ENCODE assay signal across 18 cellular contexts in genomic region chrX:126165401-126165720, GRCh38. TPM values are rescaled to one million over a fixed set of nuclear protein-coding genes. Genes with fewer than 3 reads are reported as not detected.
DNase-seq lines count a peak whose midpoint lies in the region; ATAC-seq and TF ChIP-seq lines count a peak whose summit lies in the region.
"Had no signal": no experiment of that assay in that cellular context is flagged by ENCODE, and none has a peak within 500 bp of the region (broad histone marks: within the 10 kb centered on the region; RNA-seq: fewer than 3 reads in every experiment).

No MANE protein-coding gene starts in this region.

- TF ChIP-seq CTCF in heart left ventricle (IDR thresholded peaks at IDR 0.05) (no peak), gastroesophageal sphincter (IDR thresholded peaks at IDR 0.05) (no peak), vagina (IDR thresholded peaks at IDR 0.05) (no peak)

- no peak for TF ChIP-seq POLR2A in heart left ventricle (IDR thresholded peaks at IDR 0.05)
- TF ChIP-seq POLR2A in gastroesophageal sphincter (IDR thresholded peaks at IDR 0.05) = no peak
- no peak for TF ChIP-seq POLR2A in vagina (IDR thresholded peaks at IDR 0.05)

- no peak overlapping the region for H4K91ac ChIP-seq in neuronal stem cell (ENCODE audit: low read depth, low read length, poor library complexity)

- peaks cover 2% of the 10 kb centered on the region for H3K79me1 ChIP-seq in neuronal stem cell (ENCODE audit: low read depth, low read length)

- H3K27me3 ChIP-seq in heart left ventricle = peaks cover 0 to 5% (median 0%) of the 10 kb centered on the region in 9 donors
- H3K27me3 ChIP-seq in gastroesophageal sphincter = no peaks in the 10 kb centered on the region
- H3K27me3 ChIP-seq in neuronal stem cell (ENCODE audit: control insufficient read depth in 3 of 3, insufficient read depth in 3 of 3, low read depth in 1 of 3, low read length in 3 of 3) = peaks cover 0 to 11% (median 0%) of the 10 kb centered on the region in 3 experiments
- no peaks in the 10 kb centered on the region for H3K27me3 ChIP-seq in vagina
- H3K27me3 ChIP-seq: uterus had no signal

- ATAC-seq in heart left ventricle (no peak), Right ventricle myocardium superior (ENCODE audit: poor library complexity) (no peak), gastroesophageal sphincter (peak; percentile 21), GM21381 (IDR thresholded peaks at IDR 0.05; ENCODE audit: unreplicated experiment) (no peak)
- ATAC-seq: effector memory CD8-positive, alpha-beta T cell; HCT116 had no signal

- H3K14ac ChIP-seq in neuronal stem cell (ENCODE audit: low read length) = no peak overlapping the region

- H3K9me3 ChIP-seq in heart left ventricle (no peaks in the 10 kb centered on the region), gastroesophageal sphincter (no peaks in the 10 kb centered on the region), neuronal stem cell (replicated peaks in 1 of 2; ENCODE audit: control insufficient read depth in 2 of 2, insufficient read depth in 1 of 2, low read depth in 1 of 2, low read length in 2 of 2) (no peaks in the 10 kb centered on the region), vagina (no peaks in the 10 kb centered on the region)
- H3K9me3 ChIP-seq: uterus had no signal

- DNase-seq in heart left ventricle (peak in 1 of 5 donors; percentile 21), Right ventricle myocardium superior (no peak), neuronal stem cell (ENCODE audit: low spot score) (no peak), vagina (ENCODE audit: extremely low spot score in 2 of 2) (no peak), DMS 273 (lab: John Stamatoyannopoulos, UW; ENCODE audit: unreplicated experiment) (no peak), NCI-H2081 (lab: John Stamatoyannopoulos, UW) (no peak)
- DNase-seq: activated CD8-positive, alpha-beta T cell treated with anti-CD3 and anti-CD28 coated beads, Interleukin-2, amount 10 ng/mL, durations not matched to agents 7 days and 5 days; CD8-positive, alpha-beta memory T cell; effector memory CD8-positive, alpha-beta T cell; NCI-H1436; NCI-H446 treated with DMSO at 0.1 percent for 48 hours had no signal

- H3K4me2 ChIP-seq in neuronal stem cell (ENCODE audit: insufficient read depth, low read length, poor library complexity, severe bottlenecking) = peak overlapping the region; percentile 66

- H3K27ac ChIP-seq in heart left ventricle (no peak overlapping the region), gastroesophageal sphincter (no peak overlapping the region), neuronal stem cell (replicated peaks; ENCODE audit: low read length) (no peak overlapping the region), vagina (no peak overlapping the region)
- H3K27ac ChIP-seq: uterus had no signal

- peak overlapping the region; percentile 70 for H3K18ac ChIP-seq in neuronal stem cell (ENCODE audit: low read length)

- H3K4me3 ChIP-seq in heart left ventricle = peak overlapping the region in 7 of 12 donors; percentile 16 to 43 (median 36)
- H3K4me3 ChIP-seq in gastroesophageal sphincter = peak overlapping the region; percentile 52 to 68
- no peak overlapping the region for H3K4me3 ChIP-seq in neuronal stem cell (ENCODE audit: low read length in 2 of 2)
- peak overlapping the region; percentile 33 to 37 for H3K4me3 ChIP-seq in vagina

- peak overlapping the region; percentile 73 for H3K23ac ChIP-seq in neuronal stem cell (ENCODE audit: low read depth, low read length, poor library complexity)

- H4K8ac ChIP-seq in neuronal stem cell (ENCODE audit: low read depth, low read length) = no peak overlapping the region

- H2BK12ac ChIP-seq in neuronal stem cell (ENCODE audit: low read length) = no peak overlapping the region

- intact Hi-C loops in heart left ventricle (cut with DNase I) (no loop called here), Right ventricle myocardium superior (cut with DNase I) (no loop called here), vagina (cut with DNase I) (no loop called here)

- H2BK120ac ChIP-seq in neuronal stem cell (ENCODE audit: low read depth, low read length) = no peak overlapping the region

- no peaks in the 10 kb centered on the region for H3K4me1 ChIP-seq in heart left ventricle
- H3K4me1 ChIP-seq in gastroesophageal sphincter = no peaks in the 10 kb centered on the region
- H3K4me1 ChIP-seq in neuronal stem cell (ENCODE audit: control insufficient read depth in 2 of 2, insufficient read depth in 1 of 2, low read depth in 1 of 2, low read length in 2 of 2) = no peaks in the 10 kb centered on the region
- H3K4me1 ChIP-seq in vagina = no peaks in the 10 kb centered on the region
- H3K4me1 ChIP-seq: uterus had no signal

- no peak overlapping the region for H3K4ac ChIP-seq in neuronal stem cell (ENCODE audit: low read length)

- TF ChIP-seq EP300 in gastroesophageal sphincter (IDR thresholded peaks at IDR 0.05) = no peak

- H3K36me3 ChIP-seq in heart left ventricle = no peaks in the 10 kb centered on the region
- no peaks in the 10 kb centered on the region for H3K36me3 ChIP-seq in gastroesophageal sphincter
- H3K36me3 ChIP-seq in neuronal stem cell (replicated peaks in 1 of 2; ENCODE audit: control insufficient read depth in 2 of 2, insufficient read depth in 2 of 2, low read length in 2 of 2) = no peaks in the 10 kb centered on the region
- no peaks in the 10 kb centered on the region for H3K36me3 ChIP-seq in vagina
- H3K36me3 ChIP-seq: uterus had no signal

- no peak overlapping the region for H3K9ac ChIP-seq in neuronal stem cell (ENCODE audit: low read depth, low read length, poor library complexity)

- WGBS in heart left ventricle, 4 donors = 60 to 82% (median 62%) methylated on average over 10 to 24 of the region's 24 CpGs
- 93% methylated on average over 3 of the region's 24 CpGs; no CpG with 5 or more reads in 1 of the 2 donors for WGBS in gastroesophageal sphincter (ENCODE audit: low coverage in 1 of 2), 2 donors
- no CpG with 5 or more reads among the region's 24 CpGs for WGBS in neuronal stem cell (ENCODE audit: extremely low coverage in 2 of 2, insufficient read length in 2 of 2, insufficient replicate concordance in 1 of 2), 2 donors

- no peak overlapping the region for H2AK5ac ChIP-seq in neuronal stem cell (ENCODE audit: low read depth, low read length)

- H2BK5ac ChIP-seq in neuronal stem cell (ENCODE audit: low read length) = no peak overlapping the region

- peak overlapping the region; percentile 75 for H2BK15ac ChIP-seq in neuronal stem cell (ENCODE audit: low read length)

- peak overlapping the region; percentile 84 for H2AFZ ChIP-seq in neuronal stem cell (ENCODE audit: low read length)

RNA-seq across cellular contexts. Expression of gene DCAF12L2, which starts 0.7 kb away (rescaled TPM):
- total RNA-seq in heart left ventricle (under 1 TPM in 2 of 9 donors, not detected in 7; 0.10 to 0.16 TPM), Right ventricle myocardium superior (not detected), gastroesophageal sphincter (1 to 10 TPM in 2 of 4 donors, under 1 TPM in 2; 0.17 to 1.8 (median 0.88) TPM), vagina (not detected)
- under 1 TPM; 0.04 to 0.08 TPM for polyA plus RNA-seq in heart left ventricle
- polyA plus RNA-seq in neuronal stem cell (2013, experiment 1 of 2) = 2.2 TPM
- 2.0 TPM for polyA plus RNA-seq in neuronal stem cell (2013, experiment 2 of 2)
- total RNA-seq: activated CD8-positive, alpha-beta T cell treated with anti-CD3 and anti-CD28 coated beads, Interleukin-2, amount 10 ng/mL, durations not matched to agents 7 days and 5 days; activated T-helper 1 cell treated with anti-CD3 and anti-CD28 coated beads, Interleukin-12 subunit alpha, Interleukin-12 subunit beta, Interleukin-2, Interleukin-4 antibody, amounts not matched to agents 30 ng/mL and 10 ng/mL and 1 ng/mL, durations not matched to agents 14 hours and 24 hours and 36 hours; CD8-positive, alpha-beta memory T cell; Daoy; T-helper 1 cell treated with Interleukin-12 subunit alpha and Interleukin-12 subunit beta and Interleukin-4 antibody, amounts not matched to agents 30 ng/mL and 1 ng/mL, for 36 hours had no signal
- polyA plus RNA-seq: CD8-positive, alpha-beta memory T cell had no signal

Comparison
In these comparisons a context has a peak if more than half of its experiments do, and no peak if none do; other contexts are left out.
1. H3K4me3 ChIP-seq: peak in heart left ventricle (7 of 12), gastroesophageal sphincter (2 of 2) and vagina (2 of 2); none in neuronal stem cell (0 of 2).